Comparison of ENCODE assay signal across 8 cellular contexts in genomic region chr11:45179686-45180085, GRCh38. TPM values are rescaled to one million over a fixed set of nuclear protein-coding genes. Genes with fewer than 3 reads are reported as not detected.
A peak's percentile ranks its signal among the peaks of the same experiment; 100 is the strongest.
DNase-seq lines count a peak whose midpoint lies in the region; ATAC-seq and TF ChIP-seq lines count a peak whose summit lies in the region.

No MANE protein-coding gene starts in this region.

- peaks cover 3% of the 10 kb centered on the region for H3K4me1 Mint-ChIP-seq in activated CD8-positive, alpha-beta T cell treated with anti-CD3 and anti-CD28 coated beads for 36 hours (ENCODE audit: low read depth)
- peaks cover 18% of the 10 kb centered on the region for H3K4me1 Mint-ChIP-seq in stimulated activated effector memory CD8-positive, alpha-beta T cell treated with anti-CD3 and anti-CD28 coated beads, Interleukin-12 subunit alpha, Interleukin-12 subunit beta, amount 100 ng/mL, for 72 hours

- no peaks in the 10 kb centered on the region for H3K9me3 ChIP-seq in iPS-18a (ENCODE audit: control insufficient read depth, low read depth, low read length)

- H3K27ac ChIP-seq in iPS-18a (ENCODE audit: low read length): no peak overlapping the region

- in situ Hi-C loops in ACHN (cut with HindIII; ENCODE audit: low pct_ligation_motif_present, low pct_unique_long_range_greater_than_20kb, low sequenced_read_pairs): no loop called here

- H3K4me3 ChIP-seq in iPS-18a (ENCODE audit: low read length): peak overlapping the region; percentile 56

- POLR2A ChIA-PET in activated CD8-positive, alpha-beta T cell treated with anti-CD3 and anti-CD28 coated beads for 36 hours (lab: Charles Lee): interaction anchor here (0.9 kb wide), 1 partner anchor 45 kb away, joined by 3 read pairs; no protein-coding TSS in a partner anchor

- no peak overlapping the region for H3K9ac ChIP-seq in iPS-18a (ENCODE audit: low read length)

- no peaks in the 10 kb centered on the region for H3K36me3 ChIP-seq in iPS-18a (ENCODE audit: control insufficient read depth, low read depth, low read length)

- H3K27ac Mint-ChIP-seq in activated CD8-positive, alpha-beta T cell treated with anti-CD3 and anti-CD28 coated beads for 36 hours: peak overlapping the region; percentile 64
- no peak overlapping the region for H3K27ac Mint-ChIP-seq in stimulated activated effector memory CD8-positive, alpha-beta T cell treated with anti-CD3 and anti-CD28 coated beads, Interleukin-12 subunit alpha, Interleukin-12 subunit beta, amount 100 ng/mL, for 72 hours

- peak; percentile 36 for DNase-seq in NCI-H1105 treated with DMSO at 0.1 percent for 48 hours (lab: John Stamatoyannopoulos, UW)
- no peak for DNase-seq in NCI-H1105 (lab: John Stamatoyannopoulos, UW)
- DNase-seq in activated CD8-positive, alpha-beta T cell treated with anti-CD3 and anti-CD28 coated beads for 36 hours: no peak
- no peak for DNase-seq in stimulated activated effector memory CD8-positive, alpha-beta T cell treated with anti-CD3 and anti-CD28 coated beads, Interleukin-12 subunit alpha, Interleukin-12 subunit beta, amount 100 ng/mL, for 72 hours (ENCODE audit: low spot score in 2 of 2)
- DNase-seq in NAMALWA (ENCODE audit: low spot score): no peak
- DNase-seq in omental fat pad (ENCODE audit: low spot score): no peak
- no peak for DNase-seq in ACHN

- H3K36me3 Mint-ChIP-seq in activated CD8-positive, alpha-beta T cell treated with anti-CD3 and anti-CD28 coated beads for 36 hours (ENCODE audit: low read depth): peaks cover 2% of the 10 kb centered on the region
- no peaks in the 10 kb centered on the region for H3K36me3 Mint-ChIP-seq in stimulated activated effector memory CD8-positive, alpha-beta T cell treated with anti-CD3 and anti-CD28 coated beads, Interleukin-12 subunit alpha, Interleukin-12 subunit beta, amount 100 ng/mL, for 72 hours

- CTCF ChIA-PET in activated CD8-positive, alpha-beta T cell treated with anti-CD3 and anti-CD28 coated beads for 36 hours (lab: Charles Lee): no interaction called here

- H3K27me3 ChIP-seq in iPS-18a (ENCODE audit: control insufficient read depth, insufficient read depth, low read length): peaks cover 4% of the 10 kb centered on the region

- peaks cover 4% of the 10 kb centered on the region for H3K27me3 Mint-ChIP-seq in activated CD8-positive, alpha-beta T cell treated with anti-CD3 and anti-CD28 coated beads for 36 hours

- no peaks in the 10 kb centered on the region for H3K9me3 Mint-ChIP-seq in activated CD8-positive, alpha-beta T cell treated with anti-CD3 and anti-CD28 coated beads for 36 hours
- no peaks in the 10 kb centered on the region for H3K9me3 Mint-ChIP-seq in stimulated activated effector memory CD8-positive, alpha-beta T cell treated with anti-CD3 and anti-CD28 coated beads, Interleukin-12 subunit alpha, Interleukin-12 subunit beta, amount 100 ng/mL, for 72 hours

- peak overlapping the region; percentile 71 for H3K4me3 Mint-ChIP-seq in activated CD8-positive, alpha-beta T cell treated with anti-CD3 and anti-CD28 coated beads for 36 hours
- peak overlapping the region; percentile 67 for H3K4me3 Mint-ChIP-seq in stimulated activated effector memory CD8-positive, alpha-beta T cell treated with anti-CD3 and anti-CD28 coated beads, Interleukin-12 subunit alpha, Interleukin-12 subunit beta, amount 100 ng/mL, for 72 hours

- no peak for ATAC-seq in activated CD8-positive, alpha-beta T cell treated with anti-CD3 and anti-CD28 coated beads for 36 hours
- ATAC-seq in stimulated activated effector memory CD8-positive, alpha-beta T cell treated with anti-CD3 and anti-CD28 coated beads, Interleukin-12 subunit alpha, Interleukin-12 subunit beta, amount 100 ng/mL, for 72 hours: no peak
- no peak for ATAC-seq in omental fat pad (ENCODE audit: low FRiP score)

- no peaks in the 10 kb centered on the region for H3K4me1 ChIP-seq in iPS-18a (ENCODE audit: control insufficient read depth, low read depth, low read length)

- TF ChIP-seq CTCF in activated CD8-positive, alpha-beta T cell treated with anti-CD3 and anti-CD28 coated beads for 36 hours (IDR thresholded peaks at IDR 0.05): no peak
- TF ChIP-seq CTCF in omental fat pad (IDR thresholded peaks at IDR 0.05): no peak

- intact Hi-C loops in activated CD8-positive, alpha-beta T cell treated with anti-CD3 and anti-CD28 coated beads for 36 hours (cut with micrococcal nuclease): no loop called here

RNA-seq across cellular contexts. Expression of gene PRDM11, which starts 33.2 kb away (rescaled TPM):
- total RNA-seq in activated CD8-positive, alpha-beta T cell treated with anti-CD3 and anti-CD28 coated beads for 36 hours: 1 to 10 TPM; 2.6 to 3.5 TPM
- total RNA-seq in omental fat pad: 10 to 100 TPM in 2 of 4 donors, 1 to 10 TPM in 2; 7.0 to 15.6 (median 10.7) TPM
